ENCODE assay signal across 1 cellular context in genomic region chr1:195608883-195609282, GRCh38.
TF ChIP-seq lines count a peak whose summit lies in the region.

No MANE protein-coding gene starts in this region.

TF ChIP-seq in HCT116, 20 proteins besides CTCF, POLR2A, EP300 and RAD21 (continued from another document):
- TF ChIP-seq, protein P1, sequence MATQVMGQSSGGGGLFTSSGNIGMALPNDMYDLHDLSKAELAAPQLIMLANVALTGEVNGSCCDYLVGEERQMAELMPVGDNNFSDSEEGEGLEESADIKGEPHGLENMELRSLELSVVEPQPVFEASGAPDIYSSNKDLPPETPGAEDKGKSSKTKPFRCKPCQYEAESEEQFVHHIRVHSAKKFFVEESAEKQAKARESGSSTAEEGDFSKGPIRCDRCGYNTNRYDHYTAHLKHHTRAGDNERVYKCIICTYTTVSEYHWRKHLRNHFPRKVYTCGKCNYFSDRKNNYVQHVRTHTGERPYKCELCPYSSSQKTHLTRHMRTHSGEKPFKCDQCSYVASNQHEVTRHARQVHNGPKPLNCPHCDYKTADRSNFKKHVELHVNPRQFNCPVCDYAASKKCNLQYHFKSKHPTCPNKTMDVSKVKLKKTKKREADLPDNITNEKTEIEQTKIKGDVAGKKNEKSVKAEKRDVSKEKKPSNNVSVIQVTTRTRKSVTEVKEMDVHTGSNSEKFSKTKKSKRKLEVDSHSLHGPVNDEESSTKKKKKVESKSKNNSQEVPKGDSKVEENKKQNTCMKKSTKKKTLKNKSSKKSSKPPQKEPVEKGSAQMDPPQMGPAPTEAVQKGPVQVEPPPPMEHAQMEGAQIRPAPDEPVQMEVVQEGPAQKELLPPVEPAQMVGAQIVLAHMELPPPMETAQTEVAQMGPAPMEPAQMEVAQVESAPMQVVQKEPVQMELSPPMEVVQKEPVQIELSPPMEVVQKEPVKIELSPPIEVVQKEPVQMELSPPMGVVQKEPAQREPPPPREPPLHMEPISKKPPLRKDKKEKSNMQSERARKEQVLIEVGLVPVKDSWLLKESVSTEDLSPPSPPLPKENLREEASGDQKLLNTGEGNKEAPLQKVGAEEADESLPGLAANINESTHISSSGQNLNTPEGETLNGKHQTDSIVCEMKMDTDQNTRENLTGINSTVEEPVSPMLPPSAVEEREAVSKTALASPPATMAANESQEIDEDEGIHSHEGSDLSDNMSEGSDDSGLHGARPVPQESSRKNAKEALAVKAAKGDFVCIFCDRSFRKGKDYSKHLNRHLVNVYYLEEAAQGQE (IDR thresholded peaks at IDR 0.05; ENCODE audit: low read depth) = no peak
- TF ChIP-seq CBX3 (IDR thresholded peaks at IDR 0.05; ENCODE audit: low read depth) (no peak), EZH2phosphoT487 (IDR thresholded peaks at IDR 0.05; ENCODE audit: borderline replicate concordance) (no peak), SP1 (IDR thresholded peaks at IDR 0.05; ENCODE audit: low read depth) (no peak), POLR2AphosphoS5 (IDR thresholded peaks at IDR 0.05; ENCODE audit: low read depth, low read length) (no peak), ZNF274 (IDR thresholded peaks at IDR 0.05; ENCODE audit: low read depth, low read length) (no peak), ZBTB33 (IDR thresholded peaks at IDR 0.05; ENCODE audit: extremely low read depth, insufficient replicate concordance, low read length) (no peak), YY1 (IDR thresholded peaks at IDR 0.05; ENCODE audit: extremely low read depth, insufficient replicate concordance, low read depth, low read length) (no peak)
- TF ChIP-seq, protein P2, sequence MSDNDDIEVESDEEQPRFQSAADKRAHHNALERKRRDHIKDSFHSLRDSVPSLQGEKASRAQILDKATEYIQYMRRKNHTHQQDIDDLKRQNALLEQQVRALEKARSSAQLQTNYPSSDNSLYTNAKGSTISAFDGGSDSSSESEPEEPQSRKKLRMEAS (IDR thresholded peaks at IDR 0.05) = no peak
- TF ChIP-seq, protein P3, sequence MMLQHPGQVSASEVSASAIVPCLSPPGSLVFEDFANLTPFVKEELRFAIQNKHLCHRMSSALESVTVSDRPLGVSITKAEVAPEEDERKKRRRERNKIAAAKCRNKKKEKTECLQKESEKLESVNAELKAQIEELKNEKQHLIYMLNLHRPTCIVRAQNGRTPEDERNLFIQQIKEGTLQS (IDR thresholded peaks at IDR 0.05) = no peak
